11 cellular contexts compared by ENCODE assay signal in genomic region chr4:6591305-6591704, GRCh38. TPM values are rescaled to one million over a fixed set of nuclear protein-coding genes. Genes with fewer than 3 reads are reported as not detected.
DNase-seq lines count a peak whose midpoint lies in the region; ATAC-seq and TF ChIP-seq lines count a peak whose summit lies in the region.
"Had no signal": no experiment of that assay in that cellular context is flagged by ENCODE, and none has a peak within 500 bp of the region (broad histone marks: within the 10 kb centered on the region; RNA-seq: fewer than 3 reads in every experiment).

No MANE protein-coding gene starts in this region.

- H3K4me1 ChIP-seq in breast epithelium, result no peaks in the 10 kb centered on the region
- H3K4me1 ChIP-seq: foreskin keratinocyte had no signal

- H3K4me3 ChIP-seq in WERI-Rb-1 (ENCODE audit: low read depth, low read length) (no peak overlapping the region), breast epithelium (no peak overlapping the region)

- H3K27ac ChIP-seq in WERI-Rb-1, result no peak overlapping the region
- no peak overlapping the region for H3K27ac ChIP-seq in breast epithelium
- H3K27ac ChIP-seq: foreskin keratinocyte had no signal

- H3K27me3 ChIP-seq in WERI-Rb-1 (ENCODE audit: insufficient read depth, low read depth, severe bottlenecking), result no peaks in the 10 kb centered on the region
- no peaks in the 10 kb centered on the region for H3K27me3 ChIP-seq in breast epithelium
- H3K27me3 ChIP-seq: foreskin keratinocyte had no signal

- intact Hi-C loops in breast epithelium (cut with DNase I; ENCODE audit: low total_unique reads), result no loop called here

- H3K36me3 ChIP-seq in WERI-Rb-1 (no peaks in the 10 kb centered on the region), breast epithelium (no peaks in the 10 kb centered on the region)

- peak; percentile 36 for DNase-seq in COLO668 (lab: John Stamatoyannopoulos, UW; ENCODE audit: unreplicated experiment)
- DNase-seq in GM19240 (ENCODE audit: insufficient read length, low spot score), result peak; percentile 48
- DNase-seq in NCI-H526 treated with DMSO at 0.1 percent for 48 hours (lab: John Stamatoyannopoulos, UW), result peak; percentile 35
- no peak for DNase-seq in effector CD8-positive, alpha-beta T cell (lab: John Stamatoyannopoulos, UW)
- no peak for DNase-seq in WERI-Rb-1
- no peak for DNase-seq in stimulated activated naive CD4-positive, alpha-beta T cell treated with Interleukin-2 at 50 U/mL for 16 hours (lab: John Stamatoyannopoulos, UW)
- DNase-seq in breast epithelium (ENCODE audit: low spot score in 2 of 2), result no peak
- DNase-seq: foreskin keratinocyte, HFFc6, NCI-H1694 treated with DMSO at 0.1 percent for 48 hours had no signal

- peak; percentile 55 for ATAC-seq in HG02981 (IDR thresholded peaks at IDR 0.05; ENCODE audit: unreplicated experiment)
- ATAC-seq: foreskin keratinocyte had no signal

- TF ChIP-seq POLR2A in breast epithelium (IDR thresholded peaks at IDR 0.05), result no peak

- no peak for TF ChIP-seq CTCF in WERI-Rb-1 (IDR thresholded peaks at IDR 0.05; ENCODE audit: low read depth, low read length)
- TF ChIP-seq CTCF in breast epithelium (IDR thresholded peaks at IDR 0.05), result no peak

- H3K9me3 ChIP-seq in WERI-Rb-1 (ENCODE audit: severe bottlenecking) (no peaks in the 10 kb centered on the region), breast epithelium (no peaks in the 10 kb centered on the region)

RNA-seq across cellular contexts. Expression of gene MAN2B2, which starts 16.3 kb away (rescaled TPM):
- 10 to 100 TPM; 18.7 to 49.8 (median 19.6) TPM for total RNA-seq in breast epithelium

RNA-seq across cellular contexts. Expression of gene MRFAP1, which starts 49.2 kb away (rescaled TPM):
- 100 to 1,000 TPM; 119 to 172 (median 142) TPM for total RNA-seq in breast epithelium

Comparison
In these comparisons a context has a peak if more than half of its experiments do, and no peak if none do; other contexts are left out.
1. DNase-seq: peak in COLO668 (single experiment), GM19240 (single experiment) and NCI-H526 treated with DMSO at 0.1 percent for 48 hours (single experiment); none in effector CD8-positive, alpha-beta T cell (single experiment), WERI-Rb-1 (single experiment), stimulated activated naive CD4-positive, alpha-beta T cell treated with Interleukin-2 at 50 U/mL for 16 hours (single experiment) and breast epithelium (0 of 2).